1 cellular context compared by ENCODE assay signal in the genomic region with DNA sequence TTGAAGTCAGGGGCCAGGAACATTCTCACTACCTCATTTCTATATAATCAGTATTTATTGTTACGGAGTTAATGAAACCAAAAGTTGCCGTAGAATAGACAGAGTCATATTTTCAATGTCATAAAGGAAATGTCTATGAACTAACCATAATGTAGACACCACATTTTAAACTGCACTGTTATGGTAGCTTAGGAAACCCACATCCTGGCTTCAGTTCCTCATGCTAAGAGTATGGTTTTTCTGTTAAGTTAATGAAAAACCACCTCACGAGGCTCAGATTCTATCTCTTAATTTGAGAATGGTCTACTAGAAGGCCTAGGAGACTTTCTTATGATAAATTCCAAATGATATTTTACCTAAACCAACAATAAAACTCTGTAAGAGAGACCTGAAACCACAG.
TF ChIP-seq lines count a peak whose summit lies in the region.

No MANE protein-coding gene starts in this region.

TF ChIP-seq in GM23338, 12 proteins besides CTCF, POLR2A, EP300 and RAD21 (continued from another document):
- TF ChIP-seq, protein P1, sequence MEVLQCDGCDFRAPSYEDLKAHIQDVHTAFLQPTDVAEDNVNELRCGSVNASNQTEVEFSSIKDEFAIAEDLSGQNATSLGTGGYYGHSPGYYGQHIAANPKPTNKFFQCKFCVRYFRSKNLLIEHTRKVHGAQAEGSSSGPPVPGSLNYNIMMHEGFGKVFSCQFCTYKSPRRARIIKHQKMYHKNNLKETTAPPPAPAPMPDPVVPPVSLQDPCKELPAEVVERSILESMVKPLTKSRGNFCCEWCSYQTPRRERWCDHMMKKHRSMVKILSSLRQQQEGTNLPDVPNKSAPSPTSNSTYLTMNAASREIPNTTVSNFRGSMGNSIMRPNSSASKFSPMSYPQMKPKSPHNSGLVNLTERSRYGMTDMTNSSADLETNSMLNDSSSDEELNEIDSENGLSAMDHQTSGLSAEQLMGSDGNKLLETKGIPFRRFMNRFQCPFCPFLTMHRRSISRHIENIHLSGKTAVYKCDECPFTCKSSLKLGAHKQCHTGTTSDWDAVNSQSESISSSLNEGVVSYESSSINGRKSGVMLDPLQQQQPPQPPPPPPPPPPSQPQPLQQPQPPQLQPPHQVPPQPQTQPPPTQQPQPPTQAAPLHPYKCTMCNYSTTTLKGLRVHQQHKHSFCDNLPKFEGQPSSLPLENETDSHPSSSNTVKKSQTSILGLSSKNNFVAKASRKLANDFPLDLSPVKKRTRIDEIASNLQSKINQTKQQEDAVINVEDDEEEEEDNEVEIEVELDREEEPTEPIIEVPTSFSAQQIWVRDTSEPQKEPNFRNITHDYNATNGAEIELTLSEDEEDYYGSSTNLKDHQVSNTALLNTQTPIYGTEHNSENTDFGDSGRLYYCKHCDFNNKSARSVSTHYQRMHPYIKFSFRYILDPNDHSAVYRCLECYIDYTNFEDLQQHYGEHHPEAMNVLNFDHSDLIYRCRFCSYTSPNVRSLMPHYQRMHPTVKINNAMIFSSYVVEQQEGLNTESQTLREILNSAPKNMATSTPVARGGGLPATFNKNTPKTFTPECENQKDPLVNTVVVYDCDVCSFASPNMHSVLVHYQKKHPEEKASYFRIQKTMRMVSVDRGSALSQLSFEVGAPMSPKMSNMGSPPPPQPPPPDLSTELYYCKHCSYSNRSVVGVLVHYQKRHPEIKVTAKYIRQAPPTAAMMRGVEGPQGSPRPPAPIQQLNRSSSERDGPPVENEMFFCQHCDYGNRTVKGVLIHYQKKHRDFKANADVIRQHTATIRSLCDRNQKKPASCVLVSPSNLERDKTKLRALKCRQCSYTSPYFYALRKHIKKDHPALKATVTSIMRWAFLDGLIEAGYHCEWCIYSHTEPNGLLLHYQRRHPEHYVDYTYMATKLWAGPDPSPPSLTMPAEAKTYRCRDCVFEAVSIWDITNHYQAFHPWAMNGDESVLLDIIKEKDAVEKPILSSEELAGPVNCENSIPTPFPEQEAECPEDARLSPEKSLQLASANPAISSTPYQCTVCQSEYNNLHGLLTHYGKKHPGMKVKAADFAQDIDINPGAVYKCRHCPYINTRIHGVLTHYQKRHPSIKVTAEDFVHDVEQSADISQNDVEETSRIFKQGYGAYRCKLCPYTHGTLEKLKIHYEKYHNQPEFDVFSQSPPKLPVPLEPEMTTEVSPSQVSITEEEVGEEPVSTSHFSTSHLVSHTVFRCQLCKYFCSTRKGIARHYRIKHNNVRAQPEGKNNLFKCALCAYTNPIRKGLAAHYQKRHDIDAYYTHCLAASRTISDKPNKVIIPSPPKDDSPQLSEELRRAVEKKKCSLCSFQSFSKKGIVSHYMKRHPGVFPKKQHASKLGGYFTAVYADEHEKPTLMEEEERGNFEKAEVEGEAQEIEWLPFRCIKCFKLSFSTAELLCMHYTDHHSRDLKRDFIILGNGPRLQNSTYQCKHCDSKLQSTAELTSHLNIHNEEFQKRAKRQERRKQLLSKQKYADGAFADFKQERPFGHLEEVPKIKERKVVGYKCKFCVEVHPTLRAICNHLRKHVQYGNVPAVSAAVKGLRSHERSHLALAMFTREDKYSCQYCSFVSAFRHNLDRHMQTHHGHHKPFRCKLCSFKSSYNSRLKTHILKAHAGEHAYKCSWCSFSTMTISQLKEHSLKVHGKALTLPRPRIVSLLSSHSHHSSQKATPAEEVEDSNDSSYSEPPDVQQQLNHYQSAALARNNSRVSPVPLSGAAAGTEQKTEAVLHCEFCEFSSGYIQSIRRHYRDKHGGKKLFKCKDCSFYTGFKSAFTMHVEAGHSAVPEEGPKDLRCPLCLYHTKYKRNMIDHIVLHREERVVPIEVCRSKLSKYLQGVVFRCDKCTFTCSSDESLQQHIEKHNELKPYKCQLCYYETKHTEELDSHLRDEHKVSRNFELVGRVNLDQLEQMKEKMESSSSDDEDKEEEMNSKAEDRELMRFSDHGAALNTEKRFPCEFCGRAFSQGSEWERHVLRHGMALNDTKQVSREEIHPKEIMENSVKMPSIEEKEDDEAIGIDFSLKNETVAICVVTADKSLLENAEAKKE (CRISPR knock-in tag; IDR thresholded peaks at IDR 0.05) = no peak
- TF ChIP-seq EZH2 (IDR thresholded peaks at IDR 0.05; ENCODE audit: low read depth, unreplicated experiment) (no peak), JUNB (IDR thresholded peaks at IDR 0.05; ENCODE audit: unreplicated experiment) (no peak), STAT1 (IDR thresholded peaks at IDR 0.05; ENCODE audit: unreplicated experiment) (no peak)
TF ChIP-seq in GM23338: peak in this region for 0.
